Comparison of ENCODE assay signal across 21 cellular contexts in genomic region chr13:27138457-27139093, GRCh38. TPM values are rescaled to one million over a fixed set of nuclear protein-coding genes. Genes with fewer than 3 reads are reported as not detected.
DNase-seq lines count a peak whose midpoint lies in the region; ATAC-seq, FAIRE-seq and TF ChIP-seq lines count a peak whose summit lies in the region.
"Had no signal": no experiment of that assay in that cellular context is flagged by ENCODE, and none has a peak within 500 bp of the region (broad histone marks: within the 10 kb centered on the region; RNA-seq: fewer than 3 reads in every experiment).

No MANE protein-coding gene starts in this region.

- no peaks in the 10 kb centered on the region for H3K27me3 Mint-ChIP-seq in WTC11 (ENCODE audit: low read depth)
- H3K27me3 Mint-ChIP-seq in H9 (ENCODE audit: low read depth) = no peaks in the 10 kb centered on the region
- H3K27me3 Mint-ChIP-seq: memory B cell, naive B cell had no signal

- H4K20me1 ChIP-seq in keratinocyte (ENCODE audit: control insufficient read depth, extremely low read depth, insufficient read depth, low read length) (no peaks in the 10 kb centered on the region), H9 (ENCODE audit: control insufficient read depth, insufficient read depth, insufficient read length) (no peaks in the 10 kb centered on the region)

- intact Hi-C loops in right cardiac atrium (cut with DNase I) = no loop called here

- H3K14ac ChIP-seq in H9 (ENCODE audit: insufficient read depth, low read length) = no peak overlapping the region
- no peak overlapping the region for H3K14ac ChIP-seq in trophoblast cell (ENCODE audit: low read length)

- H3K27ac ChIP-seq in cardiac muscle cell (peak overlapping the region; percentile 57), right cardiac atrium (ENCODE audit: low read length) (no peak overlapping the region), keratinocyte (ENCODE audit: control insufficient read depth, insufficient read depth, low read length) (peak overlapping the region; percentile 44), H9 (ENCODE audit: insufficient read length, low read depth, low read length) (no peak overlapping the region), trophoblast cell (ENCODE audit: low read depth, low read length) (no peak overlapping the region)
- H3K27ac ChIP-seq: SK-N-MC had no signal

- TF ChIP-seq CTCF in cardiac muscle cell (IDR thresholded peaks at IDR 0.05; ENCODE audit: low read depth, low read length) = no peak
- TF ChIP-seq CTCF in WTC11 (IDR thresholded peaks at IDR 0.05) = no peak
- no peak for TF ChIP-seq CTCF in keratinocyte (optimal IDR thresholded peaks at IDR 0.05 in 1 of 3, IDR thresholded peaks at IDR 0.05 in 1 of 3, conservative IDR thresholded peaks at IDR 0.05 in 1 of 3; ENCODE audit: extremely low read depth in 1 of 3, insufficient read depth in 2 of 3, low read length in 3 of 3)
- no peak for TF ChIP-seq CTCF in H9 (conservative IDR thresholded peaks at IDR 0.05)

- POLR2A ChIA-PET in WTC11 (lab: Charles Lee) = no interaction called here

- no peak overlapping the region for H4K5ac ChIP-seq in H9 (ENCODE audit: insufficient read length, low read depth, low read length)

- no peak overlapping the region for H3K18ac ChIP-seq in H9 (ENCODE audit: insufficient read length, low read depth, low read length)
- no peak overlapping the region for H3K18ac ChIP-seq in trophoblast cell (ENCODE audit: low read length)

- no peak overlapping the region for H2BK15ac ChIP-seq in H9 (ENCODE audit: low read depth, low read length)

- H3K4me1 ChIP-seq in cardiac muscle cell (ENCODE audit: low read depth) (no peaks in the 10 kb centered on the region), right cardiac atrium (ENCODE audit: control insufficient read depth, insufficient read depth, low read length) (peaks cover 5% of the 10 kb centered on the region), keratinocyte (ENCODE audit: control insufficient read depth, extremely low read depth, insufficient read depth, low read length) (peaks cover 19% of the 10 kb centered on the region), H9 (ENCODE audit: insufficient read depth, low read length) (peaks cover 2% of the 10 kb centered on the region; the same call in 1 of the 2 replicates), trophoblast cell (ENCODE audit: control insufficient read depth in 1 of 2, insufficient read depth in 2 of 2, low read length in 2 of 2) (no peaks in the 10 kb centered on the region)

- H3K9me3 ChIP-seq in cardiac muscle cell (ENCODE audit: low read depth) (peaks cover 6% of the 10 kb centered on the region), right cardiac atrium (ENCODE audit: control insufficient read depth, low read length) (no peaks in the 10 kb centered on the region), keratinocyte (ENCODE audit: control insufficient read depth, low read depth, low read length) (no peaks in the 10 kb centered on the region), H9 (ENCODE audit: control insufficient read depth, low read depth, low read length) (no peaks in the 10 kb centered on the region), trophoblast cell (ENCODE audit: insufficient read depth, low read depth, low read length) (no peaks in the 10 kb centered on the region)

- no peak overlapping the region for H2BK12ac ChIP-seq in H9 (ENCODE audit: insufficient read length, low read depth, low read length)
- no peak overlapping the region for H2BK12ac ChIP-seq in trophoblast cell (ENCODE audit: low read length)

- DNase-seq in cardiac muscle cell (ENCODE audit: low read depth in 1 of 2, low spot score in 1 of 2) (no peak), right cardiac atrium (no peak), WTC11 (ENCODE audit: low spot score) (no peak), keratinocyte (ENCODE audit: low read depth, low spot score) (no peak), NCI-H1436 treated with DMSO at 0.1 percent for 48 hours (lab: John Stamatoyannopoulos, UW) (no peak), H9 (no peak), trophoblast cell (no peak)
- DNase-seq: activated CD4-positive, CD25-positive, alpha-beta regulatory T cell; activated CD8-positive, alpha-beta memory T cell treated with anti-CD3 and anti-CD28 coated beads for 24 hours; cortex of kidney; H7; head of caudate nucleus; IMR-90; left colon; naive B cell; NCI-H510A treated with DMSO at 0.1 percent for 48 hours; NK-92 treated with Interleukin-12 subunit alpha and Interleukin-12 subunit beta, amount 100 ng/mL, for 24 hours had no signal

- peak overlapping the region; percentile 57 for H3K27ac Mint-ChIP-seq in WTC11
- H3K27ac Mint-ChIP-seq in H9 = no peak overlapping the region; a peak in 1 of 7 replicates
- H3K27ac Mint-ChIP-seq: memory B cell had no signal

- WGBS in right cardiac atrium = 95% methylated on average over 4 of the region's 4 CpGs
- WGBS in H9 (ENCODE audit: extremely low coverage, insufficient read length, low lambda C conversion rate) = no CpG with 5 or more reads among the region's 4 CpGs
- no CpG with 5 or more reads among the region's 4 CpGs for WGBS in trophoblast cell (ENCODE audit: extremely low coverage, insufficient coverage, insufficient read length)

- H3T11ph ChIP-seq in H9 (ENCODE audit: low read length) = no peak overlapping the region

- H4K12ac ChIP-seq in trophoblast cell (ENCODE audit: low read depth, low read length) = no peak overlapping the region

- no peak overlapping the region for H2BK120ac ChIP-seq in H9 (ENCODE audit: low read depth, low read length, poor library complexity, severe bottlenecking)
- H2BK120ac ChIP-seq in trophoblast cell (ENCODE audit: insufficient read depth, low read length, poor library complexity) = no peak overlapping the region

- no peak overlapping the region for H4K91ac ChIP-seq in H9 (ENCODE audit: insufficient read length, low read depth, low read length)
- no peak overlapping the region for H4K91ac ChIP-seq in trophoblast cell (ENCODE audit: low read depth, low read length)

- no peak overlapping the region for H4K8ac ChIP-seq in H9 (replicated peaks; ENCODE audit: insufficient read length, low read depth, low read length)
- H4K8ac ChIP-seq in trophoblast cell (ENCODE audit: low read depth, low read length) = no peak overlapping the region

- H3K36me3 ChIP-seq in cardiac muscle cell (no peaks in the 10 kb centered on the region), keratinocyte (ENCODE audit: control insufficient read depth in 2 of 2, extremely low read depth in 1 of 2, insufficient read depth in 2 of 2, low read length in 2 of 2) (no peaks in the 10 kb centered on the region), trophoblast cell (ENCODE audit: control insufficient read depth in 1 of 2, insufficient read depth in 2 of 2, low read length in 2 of 2) (peaks cover 2 to 3% of the 10 kb centered on the region in 2 experiments)

- H2AFZ ChIP-seq in keratinocyte (ENCODE audit: control insufficient read depth, low read length) (no peak overlapping the region), H9 (ENCODE audit: low read length) (no peak overlapping the region), trophoblast cell (ENCODE audit: insufficient read depth, low read length, poor library complexity) (no peak overlapping the region)

- H3K9me3 Mint-ChIP-seq in WTC11 (peaks cover 24% of the 10 kb centered on the region), H9 (peaks cover 19 to 26% of the 10 kb centered on the region in 2 experiments)

- no peak overlapping the region for H3K9ac ChIP-seq in keratinocyte (ENCODE audit: control insufficient read depth, extremely low read depth, insufficient read depth, low read length)
- no peak overlapping the region for H3K9ac ChIP-seq in H9 (ENCODE audit: extremely low read depth, insufficient read length, low read length)
- no peak overlapping the region for H3K9ac ChIP-seq in trophoblast cell (ENCODE audit: low read length)

- peaks cover 76% of the 10 kb centered on the region for H3K79me2 ChIP-seq in keratinocyte (ENCODE audit: control insufficient read depth, insufficient read depth, low read length)
- H3K79me2 ChIP-seq in H9 (ENCODE audit: insufficient read depth, low read length) = peaks cover 26% of the 10 kb centered on the region; the same call in 1 of the 2 replicates
- peaks cover 5% of the 10 kb centered on the region for H3K79me2 ChIP-seq in trophoblast cell (ENCODE audit: control insufficient read depth, insufficient read depth, low read length, poor library complexity)

- no peaks in the 10 kb centered on the region for H3K23me2 ChIP-seq in H9 (ENCODE audit: insufficient read length, low read depth, low read length, poor library complexity, severe bottlenecking)

- H3K79me1 ChIP-seq in H9 (ENCODE audit: insufficient read depth, low read depth, low read length, poor library complexity, severe bottlenecking) (peaks cover 3% of the 10 kb centered on the region), trophoblast cell (ENCODE audit: low read length) (no peaks in the 10 kb centered on the region)

- H3K36me3 Mint-ChIP-seq in WTC11 (peaks cover 30% of the 10 kb centered on the region), H9 (ENCODE audit: insufficient read depth in 1 of 3, low read depth in 3 of 3) (peaks cover 14 to 27% (median 25%) of the 10 kb centered on the region in 3 experiments)

- H2BK5ac ChIP-seq in H9 (ENCODE audit: insufficient read length, low read length) (no peak overlapping the region), trophoblast cell (ENCODE audit: low read depth, low read length, poor library complexity) (no peak overlapping the region)

- H3K27me3 ChIP-seq in cardiac muscle cell = no peaks in the 10 kb centered on the region
- no peaks in the 10 kb centered on the region for H3K27me3 ChIP-seq in right cardiac atrium (ENCODE audit: control insufficient read depth, insufficient read depth)
- no peaks in the 10 kb centered on the region for H3K27me3 ChIP-seq in keratinocyte (ENCODE audit: control insufficient read depth, extremely low read depth, insufficient read depth, low read length)
- no peaks in the 10 kb centered on the region for H3K27me3 ChIP-seq in H9 (ENCODE audit: insufficient read depth, low read length)
- H3K27me3 ChIP-seq in trophoblast cell (ENCODE audit: insufficient read depth, low read length) = no peaks in the 10 kb centered on the region

- no peak overlapping the region for H3K4ac ChIP-seq in H9 (ENCODE audit: low read depth, low read length)
- no peak overlapping the region for H3K4ac ChIP-seq in trophoblast cell (ENCODE audit: low read depth, low read length)

- H3K4me3 ChIP-seq in cardiac muscle cell = no peak overlapping the region
- H3K4me3 ChIP-seq in right cardiac atrium (ENCODE audit: low read length) = no peak overlapping the region
- H3K4me3 ChIP-seq in keratinocyte (ENCODE audit: control insufficient read depth in 2 of 3, extremely low read depth in 1 of 3, insufficient read depth in 2 of 3, low read depth in 1 of 3, low read length in 3 of 3) = no peak overlapping the region
- no peak overlapping the region for H3K4me3 ChIP-seq in trophoblast cell (ENCODE audit: low read depth, low read length)
- H3K4me3 ChIP-seq: SK-N-MC had no signal

- dilution Hi-C loops in keratinocyte (cut with MboI; ENCODE audit: extremely low pct_ligation_motif_present, low sequenced_read_pairs) = no loop called here

- H3K4me1 Mint-ChIP-seq in WTC11 = peaks cover 44% of the 10 kb centered on the region
- peaks cover 18 to 27% of the 10 kb centered on the region in 2 experiments for H3K4me1 Mint-ChIP-seq in H9

- H3K56ac ChIP-seq in H9 (ENCODE audit: insufficient read length, low read depth, low read length) = no peak overlapping the region

- no peak overlapping the region for H2AK5ac ChIP-seq in H9 (ENCODE audit: insufficient read length, low read length)
- H2AK5ac ChIP-seq in trophoblast cell (ENCODE audit: low read length) = no peak overlapping the region

- CTCF ChIA-PET in WTC11 (lab: Charles Lee) = interaction anchor here (0.6 kb wide), 1 partner anchor 17 kb away, joined by 3 read pairs; no protein-coding TSS in a partner anchor

- H2BK20ac ChIP-seq in H9 (ENCODE audit: low read depth, low read length, poor library complexity, severe bottlenecking) = no peak overlapping the region

- H3K23ac ChIP-seq in H9 (ENCODE audit: insufficient read length, low read depth, low read length) (no peak overlapping the region), trophoblast cell (ENCODE audit: low read length) (no peak overlapping the region)

- H3K4me2 ChIP-seq in keratinocyte (ENCODE audit: control insufficient read depth, extremely low read depth, insufficient read depth, low read depth, low read length) (peak overlapping the region; percentile 66), H9 (ENCODE audit: insufficient read depth, insufficient read length, low read length) (no peak overlapping the region), trophoblast cell (ENCODE audit: low read length) (no peak overlapping the region)

- H3K9me1 ChIP-seq in keratinocyte (ENCODE audit: control insufficient read depth, extremely low read depth, insufficient read depth, low read length) = no peaks in the 10 kb centered on the region

- H3K4me3 Mint-ChIP-seq in WTC11 = no peak overlapping the region
- H3K4me3 Mint-ChIP-seq in H9 = no peak overlapping the region
- H3K4me3 Mint-ChIP-seq: CD14-positive monocyte, memory B cell, naive B cell had no signal

- peak; percentile 56 for FAIRE-seq in keratinocyte (lab: Jason Lieb, UNC)
- FAIRE-seq: urothelium cell line had no signal

- ATAC-seq in right cardiac atrium = no peak
- no peak for ATAC-seq in WTC11
- ATAC-seq: left colon had no signal

RNA-seq across cellular contexts. Expression of gene USP12, which starts 33.0 kb away (rescaled TPM):
- total RNA-seq in cardiac muscle cell = 6.6 and 7.5 TPM in 2 replicates
- polyA plus RNA-seq in cardiac muscle cell = 8.2 and 10.1 TPM in 2 replicates
- total RNA-seq in right cardiac atrium = 10 to 100 TPM; 16.6 to 19.3 (median 18.4) TPM
- polyA plus RNA-seq in right cardiac atrium = 5.4 TPM
- 23.1 to 26.1 TPM (median 25.1 TPM) in 3 replicates for total RNA-seq in WTC11 (2021)
- polyA plus RNA-seq in keratinocyte = 9.7 to 20.7 TPM (median 11.2 TPM) in 3 replicates
- 11.4 TPM for polyA plus RNA-seq in keratinocyte (2011; ENCODE audit: low read depth)
- polyA plus RNA-seq in keratinocyte (2011; cell fraction: cytosol; rRNA removed) = 9.4 and 19.0 TPM in 2 replicates
- polyA plus RNA-seq in keratinocyte (2011; cell fraction: nucleus; rRNA removed) = 9.1 and 11.4 TPM in 2 replicates
- 12.9 and 19.2 TPM in 2 replicates for polyA plus RNA-seq in keratinocyte (2012; ENCODE audit: low replicate concordance)
- polyA minus RNA-seq in keratinocyte = 2.1 to 19.8 TPM (median 9.6 TPM) in 3 replicates
- polyA minus RNA-seq in keratinocyte (2011; cell fraction: cytosol; rRNA and poly(A)+ RNA removed) = 9.2 TPM
- polyA minus RNA-seq in keratinocyte (2011; cell fraction: nucleus; rRNA and poly(A)+ RNA removed) = 8.4 and 16.5 TPM in 2 replicates
- total RNA-seq in H9 (2021) = 22.6 and 24.8 TPM in 2 replicates
- 27.7 and 29.0 TPM in 2 replicates for polyA plus RNA-seq in trophoblast cell (2013)

Comparison
In these comparisons a context has a peak if more than half of its experiments do, and no peak if none do; other contexts are left out.
1. H3K27ac ChIP-seq: peak in cardiac muscle cell (single experiment) and keratinocyte (single experiment); none in right cardiac atrium (single experiment), H9 (single experiment) and trophoblast cell (single experiment).